Comparison of ENCODE assay signal across 15 cellular contexts in the genomic region with DNA sequence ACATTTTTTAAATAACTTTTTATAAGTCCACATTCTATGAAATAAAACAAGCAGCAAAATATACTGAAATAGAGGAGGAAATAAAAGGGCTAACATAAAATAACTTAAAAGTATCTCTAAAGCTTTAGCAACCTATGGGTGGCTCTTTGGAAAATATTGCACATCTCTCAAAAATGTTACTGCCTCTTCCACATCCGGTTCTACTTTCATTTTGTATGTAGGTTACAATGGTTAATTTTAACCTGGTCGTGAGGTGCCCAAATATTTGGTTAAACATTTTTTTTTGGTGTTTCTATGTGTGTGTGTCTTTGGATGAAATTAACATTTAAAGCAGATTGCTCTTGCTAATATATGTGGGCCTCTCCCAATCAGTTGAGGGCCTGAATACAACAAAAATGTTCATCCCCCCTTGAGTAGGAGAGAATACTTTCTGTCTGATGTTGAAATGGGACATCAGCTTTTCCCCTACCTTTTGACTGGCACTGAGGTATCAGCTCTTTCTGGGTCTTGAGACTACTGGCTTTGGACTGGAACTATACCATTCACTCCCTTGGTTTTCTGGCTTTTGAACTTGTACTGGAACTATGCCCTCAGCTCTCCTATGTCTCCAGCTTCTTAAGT.
A peak's percentile ranks its signal among the peaks of the same experiment; 100 is the strongest.
DNase-seq lines count a peak whose midpoint lies in the region; ATAC-seq and TF ChIP-seq lines count a peak whose summit lies in the region.
"Had no signal": no experiment of that assay in that cellular context is flagged by ENCODE, and none has a peak within 500 bp of the region (broad histone marks: within the 10 kb centered on the region; RNA-seq: fewer than 3 reads in every experiment).

No MANE protein-coding gene starts in this region.

- no peaks in the 10 kb centered on the region for H3K4me1 Mint-ChIP-seq in activated CD4-positive, alpha-beta T cell treated with anti-CD3 and anti-CD28 coated beads for 36 hours

- H3K36me3 ChIP-seq in osteoblast (ENCODE audit: insufficient read depth, low read length) = no peaks in the 10 kb centered on the region
- H3K36me3 ChIP-seq: brain microvascular endothelial cell had no signal

- intact Hi-C loops in activated CD4-positive, alpha-beta T cell treated with anti-CD3 and anti-CD28 coated beads for 36 hours (cut with DNase I, micrococcal nuclease) = no loop called here

- DNase-seq in osteoblast (ENCODE audit: insufficient read length, low spot score, missing footprints) (no peak), G401 (ENCODE audit: low spot score) (no peak), SW480 (ENCODE audit: low spot score) (no peak)
- no peak for DNase-seq in activated CD4-positive, alpha-beta T cell treated with anti-CD3 and anti-CD28 coated beads for 36 hours
- DNase-seq: activated CD8-positive, alpha-beta memory T cell treated with anti-CD3 and anti-CD28 coated beads for 24 hours; activated naive CD4-positive, alpha-beta T cell; brain microvascular endothelial cell; effector memory CD4-positive, alpha-beta T cell; foreskin fibroblast; GDM1; mesenchymal stem cell; substantia nigra had no signal

- peaks cover 5% of the 10 kb centered on the region for H3K4me1 ChIP-seq in osteoblast (ENCODE audit: insufficient read depth, low read length)

- H3K27ac ChIP-seq in osteoblast (ENCODE audit: low read depth, low read length) = no peak overlapping the region
- H3K27ac ChIP-seq: brain microvascular endothelial cell had no signal

- H3K9me3 Mint-ChIP-seq in activated CD4-positive, alpha-beta T cell treated with anti-CD3 and anti-CD28 coated beads for 36 hours (ENCODE audit: low read depth) = no peaks in the 10 kb centered on the region

- H3K9me3 ChIP-seq in osteoblast (ENCODE audit: low read depth, low read length) = no peaks in the 10 kb centered on the region

- H4K20me1 ChIP-seq in osteoblast (ENCODE audit: insufficient read depth, low read length) = no peaks in the 10 kb centered on the region

- POLR2A ChIA-PET in activated CD4-positive, alpha-beta T cell treated with anti-CD3 and anti-CD28 coated beads for 36 hours (lab: Charles Lee) = no interaction called here

- ATAC-seq in GM19043 (IDR thresholded peaks at IDR 0.05; ENCODE audit: low read depth, unreplicated experiment) = peak; percentile 77
- peak; percentile 78 for ATAC-seq in HG02763 (IDR thresholded peaks at IDR 0.05; ENCODE audit: unreplicated experiment)
- peak; percentile 65 for ATAC-seq in HG03565 (IDR thresholded peaks at IDR 0.05; ENCODE audit: unreplicated experiment)
- no peak for ATAC-seq in activated CD4-positive, alpha-beta T cell treated with anti-CD3 and anti-CD28 coated beads for 36 hours

- CTCF ChIA-PET in activated CD4-positive, alpha-beta T cell treated with anti-CD3 and anti-CD28 coated beads for 36 hours (lab: Charles Lee) = no interaction called here

- TF ChIP-seq CTCF in osteoblast (IDR thresholded peaks at IDR 0.05; ENCODE audit: extremely low read depth, low read depth, low read length) = no peak

- H3K27ac Mint-ChIP-seq in activated CD4-positive, alpha-beta T cell treated with anti-CD3 and anti-CD28 coated beads for 36 hours = no peak overlapping the region

- H3K36me3 Mint-ChIP-seq in activated CD4-positive, alpha-beta T cell treated with anti-CD3 and anti-CD28 coated beads for 36 hours (ENCODE audit: low read depth) = no peaks in the 10 kb centered on the region

- H2AFZ ChIP-seq in osteoblast (ENCODE audit: low read length) = peak overlapping the region; percentile 86

- H3K79me2 ChIP-seq in osteoblast (ENCODE audit: insufficient read depth, low read length) = no peaks in the 10 kb centered on the region

- no peak overlapping the region for H3K4me3 Mint-ChIP-seq in activated CD4-positive, alpha-beta T cell treated with anti-CD3 and anti-CD28 coated beads for 36 hours

- in situ Hi-C loops in G401 (cut with HindIII; ENCODE audit: low sequenced_read_pairs) = no loop called here

- H3K27me3 ChIP-seq in osteoblast (ENCODE audit: insufficient read depth, low read length) = no peaks in the 10 kb centered on the region
- H3K27me3 ChIP-seq: brain microvascular endothelial cell had no signal

- peak overlapping the region; percentile 35 for H3K4me2 ChIP-seq in osteoblast (ENCODE audit: insufficient read depth, low read length)

- H3K4me3 ChIP-seq in osteoblast (ENCODE audit: insufficient read depth, low read length) = no peak overlapping the region

- no peaks in the 10 kb centered on the region for H3K27me3 Mint-ChIP-seq in activated CD4-positive, alpha-beta T cell treated with anti-CD3 and anti-CD28 coated beads for 36 hours
